11 cellular contexts compared by ENCODE assay signal in genomic region chr15:48858401-48858800, GRCh38. TPM values are rescaled to one million over a fixed set of nuclear protein-coding genes. Genes with fewer than 3 reads are reported as not detected.
A peak's percentile ranks its signal among the peaks of the same experiment; 100 is the strongest.
DNase-seq lines count a peak whose midpoint lies in the region; ATAC-seq and TF ChIP-seq lines count a peak whose summit lies in the region.
"Had no signal": no experiment of that assay in that cellular context is flagged by ENCODE, and none has a peak within 500 bp of the region (broad histone marks: within the 10 kb centered on the region; RNA-seq: fewer than 3 reads in every experiment).

No MANE protein-coding gene starts in this region.

- H3K9me2 ChIP-seq in SU-DHL-6 (replicated peaks; ENCODE audit: insufficient read depth, low read length), result no peaks in the 10 kb centered on the region

- H3K27me3 ChIP-seq in SU-DHL-6 (ENCODE audit: low read length), result no peaks in the 10 kb centered on the region
- H3K27me3 ChIP-seq: upper lobe of right lung had no signal

- no peaks in the 10 kb centered on the region for H3K79me2 ChIP-seq in SU-DHL-6 (ENCODE audit: insufficient read depth, low read length)

- H3K36me3 ChIP-seq in SU-DHL-6 (ENCODE audit: low read length), result no peaks in the 10 kb centered on the region
- H3K36me3 ChIP-seq: upper lobe of right lung had no signal

- H3K4me3 ChIP-seq in SU-DHL-6 (ENCODE audit: insufficient read depth, low read length, poor library complexity, severe bottlenecking), result no peak overlapping the region
- H3K4me3 ChIP-seq: upper lobe of right lung had no signal

- DNase-seq in DMS 273 treated with DMSO at 0.1 percent for 48 hours (lab: John Stamatoyannopoulos, UW), result peak; percentile 0
- DNase-seq in M059J (ENCODE audit: low read depth), result peak; percentile 66
- DNase-seq in fibroblast of peridontal ligament (ENCODE audit: extremely low read depth), result peak; percentile 74
- no peak for DNase-seq in NCI-H446 (lab: John Stamatoyannopoulos, UW)
- no peak for DNase-seq in T-helper 17 cell
- DNase-seq: upper lobe of right lung had no signal

- H3K9me3 ChIP-seq in SU-DHL-6 (ENCODE audit: insufficient read depth, low read length) (no peaks in the 10 kb centered on the region), T-helper 17 cell (ENCODE audit: control insufficient read depth, low read length, poor library complexity, severe bottlenecking) (no peaks in the 10 kb centered on the region)
- H3K9me3 ChIP-seq: upper lobe of right lung had no signal

- H4K20me1 ChIP-seq in SU-DHL-6 (ENCODE audit: low read depth, low read length), result no peaks in the 10 kb centered on the region

- no peak overlapping the region for H3K27ac Mint-ChIP-seq in T-helper 17 cell
- H3K27ac Mint-ChIP-seq: T-helper 1 cell treated with Interleukin-12 subunit alpha and Interleukin-12 subunit beta and Interleukin-4 antibody, amounts not matched to agents 30 μg/mL and 1 μg/mL, for 36 hours had no signal

- peaks cover 3% of the 10 kb centered on the region for H3K36me3 Mint-ChIP-seq in T-helper 17 cell (ENCODE audit: low read depth)

- no peak for TF ChIP-seq CTCF in SU-DHL-6 (IDR thresholded peaks at IDR 0.05; ENCODE audit: insufficient read depth, low read length, poor library complexity, severe bottlenecking)

- H2AFZ ChIP-seq in SU-DHL-6 (ENCODE audit: low read depth, low read length, severe bottlenecking), result peak overlapping the region; percentile 20

- no peak overlapping the region for H3K9ac ChIP-seq in SU-DHL-6 (ENCODE audit: low read length)

- no peak overlapping the region for H3K4me2 ChIP-seq in SU-DHL-6 (ENCODE audit: low read depth, low read length, poor library complexity, severe bottlenecking)

- peaks cover 5% of the 10 kb centered on the region for H3K4me1 Mint-ChIP-seq in T-helper 17 cell

- H3F3A ChIP-seq in SU-DHL-6 (ENCODE audit: insufficient read depth), result no peaks in the 10 kb centered on the region

- no peak overlapping the region for H3K4me3 Mint-ChIP-seq in T-helper 17 cell
- H3K4me3 Mint-ChIP-seq: T-helper 1 cell treated with Interleukin-12 subunit alpha and Interleukin-12 subunit beta and Interleukin-4 antibody, amounts not matched to agents 30 μg/mL and 1 μg/mL, for 36 hours had no signal

- ATAC-seq in HG02588 (IDR thresholded peaks at IDR 0.05; ENCODE audit: unreplicated experiment), result no peak
- ATAC-seq in T-helper 17 cell, result no peak
- no peak for ATAC-seq in GM18502 (IDR thresholded peaks at IDR 0.05; ENCODE audit: poor library complexity, unreplicated experiment)
- ATAC-seq: sciatic nerve, upper lobe of right lung had no signal

- peaks cover 18% of the 10 kb centered on the region for H3K27me3 Mint-ChIP-seq in T-helper 17 cell

- H3K27ac ChIP-seq in SU-DHL-6 (ENCODE audit: low read depth, low read length), result no peak overlapping the region
- H3K27ac ChIP-seq: upper lobe of right lung had no signal

RNA-seq across cellular contexts. Expression of gene EID1, which starts 19.5 kb away (rescaled TPM):
- 210 and 283 TPM in 2 replicates for total RNA-seq in M059J (2014; rRNA removed; shearing (Covaris generic))
- 10 to 100 TPM; 67.6 to 68.8 TPM for total RNA-seq in T-helper 17 cell

RNA-seq across cellular contexts. Expression of gene CEP152, which starts 47.5 kb away (rescaled TPM):
- 16.5 and 19.2 TPM in 2 replicates for total RNA-seq in M059J (2014; rRNA removed; shearing (Covaris generic))
- 10 to 100 TPM in 1 of 2 donors, 1 to 10 TPM in 1; 8.5 to 14.8 TPM for total RNA-seq in T-helper 17 cell

Comparison
In these comparisons a context has a peak if more than half of its experiments do, and no peak if none do; other contexts are left out.
1. DNase-seq: peak in DMS 273 treated with DMSO at 0.1 percent for 48 hours (single experiment), M059J (single experiment) and fibroblast of peridontal ligament (single experiment); none in NCI-H446 (0 of 2) and T-helper 17 cell (0 of 3).